In the genomic region with DNA sequence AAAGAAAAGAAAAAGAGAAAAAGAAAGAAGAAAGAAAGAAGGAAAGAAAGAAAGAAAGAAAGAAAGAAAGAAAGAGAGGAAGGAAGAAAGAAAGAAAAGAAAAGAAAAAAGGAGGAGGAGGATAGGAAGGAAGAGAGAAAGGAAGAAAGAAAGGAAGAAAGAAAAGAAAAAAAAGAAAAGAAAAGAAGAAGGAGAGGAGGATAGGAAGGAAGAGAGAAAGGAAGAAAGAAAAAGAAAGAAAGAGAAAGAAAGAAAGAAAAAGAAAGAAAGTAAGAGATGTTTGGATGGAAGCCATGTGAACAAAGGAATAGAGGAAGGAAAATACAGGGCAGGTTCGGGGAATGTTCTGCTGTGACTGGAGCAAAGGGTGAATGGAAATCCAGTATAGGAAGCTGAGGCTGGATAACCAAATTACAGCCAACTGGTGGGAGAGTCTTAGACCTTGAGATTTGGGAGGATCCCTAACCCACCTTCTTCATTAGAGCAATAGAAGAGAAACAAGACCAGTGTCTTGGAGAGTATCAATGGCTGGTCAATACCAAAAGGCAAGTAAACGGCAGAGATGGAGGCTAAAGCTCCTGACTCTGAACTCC, we compare ENCODE assay signal across 1 cellular context.
TF ChIP-seq lines count a peak whose summit lies in the region.

No MANE protein-coding gene starts in this region.

TF ChIP-seq in endothelial cell of umbilical vein, 7 proteins besides CTCF, POLR2A, EP300 and RAD21:
- TF ChIP-seq FOS (IDR thresholded peaks at IDR 0.05; ENCODE audit: borderline replicate concordance, insufficient read depth, low read length) (no peak), MYC (IDR thresholded peaks at IDR 0.05; ENCODE audit: low read depth, low read length) (no peak), JUN (IDR thresholded peaks at IDR 0.05; ENCODE audit: borderline replicate concordance, insufficient read depth, insufficient read length, low read depth) (no peak), MAX (IDR thresholded peaks at IDR 0.05; ENCODE audit: insufficient read depth, insufficient read length) (no peak), POLR2AphosphoS5 (IDR thresholded peaks at IDR 0.05; ENCODE audit: insufficient read depth, low read depth, low read length) (no peak), GATA2 (IDR thresholded peaks at IDR 0.05; ENCODE audit: insufficient read depth, insufficient read length, low read depth, low read length) (no peak), EZH2 (IDR thresholded peaks at IDR 0.05; ENCODE audit: borderline replicate concordance, low read depth, low read length, severe bottlenecking) (no peak)
TF ChIP-seq in endothelial cell of umbilical vein: peak in this region for 0.
